ENCODE assay signal across 8 cellular contexts in genomic region chr18:62330665-62331064, GRCh38. TPM values are rescaled to one million over a fixed set of nuclear protein-coding genes. Genes with fewer than 3 reads are reported as not detected.
A peak's percentile ranks its signal among the peaks of the same experiment; 100 is the strongest.
DNase-seq lines count a peak whose midpoint lies in the region; ATAC-seq, FAIRE-seq and TF ChIP-seq lines count a peak whose summit lies in the region.
"Not testable (repeated sequence)": the region's sequence is repeated elsewhere in the genome, so short reads cannot be mapped to it uniquely, and the experiment has no call there.
"Had no signal": no experiment of that assay in that cellular context is flagged by ENCODE, and none has a peak within 500 bp of the region (broad histone marks: within the 10 kb centered on the region; RNA-seq: fewer than 3 reads in every experiment).

No MANE protein-coding gene starts in this region.

- peak overlapping the region in 7 of 11 experiments; percentile 76 to 93 (median 89); a peak in 14 of 22 replicates for H3K4me2 ChIP-seq in BLaER1 treated with 17β-estradiol and CSF1 and Interleukin-3, amounts not matched to agents 10 nM and 100 nM
- peak overlapping the region; percentile 89 for H3K4me2 ChIP-seq in PC-3 (ENCODE audit: low read length)
- not testable (repeated sequence) for H3K4me2 ChIP-seq in H1 (ENCODE audit: insufficient read depth in 1 of 2, low read depth in 2 of 2, low read length in 2 of 2)

- H3K14ac ChIP-seq in H1 (ENCODE audit: insufficient read length), result not testable (repeated sequence)

- not testable (repeated sequence) for H2BK5ac ChIP-seq in H1 (ENCODE audit: low read depth, low read length)

- H2BK20ac ChIP-seq in H1 (ENCODE audit: low read length), result not testable (repeated sequence)

- H3K9ac ChIP-seq in BLaER1 treated with 17β-estradiol and CSF1 and Interleukin-3, amounts not matched to agents 10 nM and 100 nM; H1 (replicated peaks in 1 of 4; ENCODE audit: extremely low read depth in 1 of 4, low read depth in 3 of 4, low read length in 3 of 4): not testable (repeated sequence)
- H3K9ac ChIP-seq in PC-3 (ENCODE audit: low read length), result peak overlapping the region; percentile 56

- not testable (repeated sequence) for H4K5ac ChIP-seq in H1 (ENCODE audit: insufficient read length, low read depth, low read length)

- H3K4me1 Mint-ChIP-seq in activated naive CD4-positive, alpha-beta T cell treated with anti-CD3 and anti-CD28 coated beads, Interleukin-2, amount 10 ng/mL, durations not matched to agents 7 days and 5 days, result peaks cover 72% of the 10 kb centered on the region
- peaks cover 17% of the 10 kb centered on the region for H3K4me1 Mint-ChIP-seq in progenitor cell of endocrine pancreas (ENCODE audit: low read depth)

- not testable (repeated sequence) for H3K18ac ChIP-seq in H1 (ENCODE audit: extremely low read depth, low read length)

- TF ChIP-seq POLR2A in H1 (IDR thresholded peaks at IDR 0.05; ENCODE audit: control extremely low read depth in 1 of 2, low read depth in 2 of 2, low read length in 2 of 2), result not testable (repeated sequence)

- not testable (repeated sequence) for H3K23me2 ChIP-seq in H1 (ENCODE audit: low read depth, low read length)

- H3K79me2 ChIP-seq in PC-3 (ENCODE audit: low read length) (peaks cover 90% of the 10 kb centered on the region), H1 (ENCODE audit: control insufficient read depth in 1 of 2, insufficient read depth in 2 of 2, low read length in 2 of 2) (peaks cover 0 to 78% of the 10 kb centered on the region in 2 experiments; a peak in 2 of 4 replicates)

- H3K4ac ChIP-seq in H1 (replicated peaks; ENCODE audit: insufficient read length, low read depth, low read length), result not testable (repeated sequence)

- not testable (repeated sequence) for FAIRE-seq in H1 (lab: Jason Lieb, UNC)

- H2AK5ac ChIP-seq in H1 (ENCODE audit: low read depth, low read length), result not testable (repeated sequence)

- H3K9me3 Mint-ChIP-seq in activated naive CD4-positive, alpha-beta T cell treated with anti-CD3 and anti-CD28 coated beads, Interleukin-2, amount 10 ng/mL, durations not matched to agents 7 days and 5 days; progenitor cell of endocrine pancreas (ENCODE audit: low read depth): not testable (repeated sequence)

- H4K91ac ChIP-seq in H1 (replicated peaks; ENCODE audit: insufficient read length, low read length), result not testable (repeated sequence)

- H3F3A ChIP-seq in PC-3 (ENCODE audit: low read length, unreplicated experiment), result not testable (repeated sequence)

- H3K79me1 ChIP-seq in H1 (ENCODE audit: low read depth, low read length), result not testable (repeated sequence)

- H3K4me1 ChIP-seq in BLaER1 treated with 17β-estradiol and CSF1 and Interleukin-3, amounts not matched to agents 10 nM and 100 nM, result peaks cover 33 to 97% (median 42%) of the 10 kb centered on the region in 10 experiments
- H3K4me1 ChIP-seq in PC-3 (ENCODE audit: insufficient read depth, low read length) (peaks cover 78% of the 10 kb centered on the region), H1 (replicated peaks in 1 of 4; ENCODE audit: control insufficient read depth in 3 of 4, insufficient read depth in 4 of 4, low read length in 3 of 4) (peaks cover 10 to 20% (median 14%) of the 10 kb centered on the region in 4 experiments)

- intact Hi-C loops in PC-3 (cut with micrococcal nuclease), result not testable (repeated sequence)

- H3K27ac ChIP-seq in BLaER1 treated with 17β-estradiol and CSF1 and Interleukin-3, amounts not matched to agents 10 nM and 100 nM, result peak overlapping the region in 1 of 11 experiments; percentile 68; a peak in 1 of 22 replicates
- H3K27ac ChIP-seq in PC-3 (ENCODE audit: low read length) (peak overlapping the region; percentile 85), VCaP (peak overlapping the region; percentile 86)
- not testable (repeated sequence) for H3K27ac ChIP-seq in H1 (ENCODE audit: low read depth, low read length)

- not testable (repeated sequence) for TF ChIP-seq EP300 in H1 (IDR thresholded peaks at IDR 0.05; ENCODE audit: borderline replicate concordance in 1 of 2, low read depth in 2 of 2, low read length in 2 of 2)

- H2BK120ac ChIP-seq in H1 (replicated peaks; ENCODE audit: low read depth, low read length), result not testable (repeated sequence)

- TF ChIP-seq RAD21 in H1 (IDR thresholded peaks at IDR 0.05 in 1 of 2, conservative IDR thresholded peaks at IDR 0.05 in 1 of 2; ENCODE audit: low read depth in 2 of 2, low read length in 2 of 2), result not testable (repeated sequence)

- H3K27me3 ChIP-seq in BLaER1 treated with 17β-estradiol and CSF1 and Interleukin-3, amounts not matched to agents 10 nM and 100 nM, result peaks cover 23 to 71% (median 30%) of the 10 kb centered on the region in 11 experiments
- not testable (repeated sequence) for H3K27me3 ChIP-seq in PC-3 (ENCODE audit: low read length)
- H3K27me3 ChIP-seq in H1 (replicated peaks in 1 of 4; ENCODE audit: control insufficient read depth in 3 of 4, extremely low read depth in 1 of 4, insufficient read depth in 3 of 4, low read length in 3 of 4), result peaks cover 0 to 18% (median 11%) of the 10 kb centered on the region in 4 experiments

- 88% methylated on average over 8 of the region's 8 CpGs; no CpG with 5 or more reads in 1 of the 2 experiments for WGBS in H1 (ENCODE audit: extremely low coverage in 1 of 2, insufficient coverage in 1 of 2, insufficient read length in 1 of 2, insufficient replicate concordance in 2 of 2, low coverage in 1 of 2, low lambda C conversion rate in 2 of 2, missing lambda C conversion rate in 1 of 2), 2 experiments

- peaks cover 0 to 12% (median 0%) of the 10 kb centered on the region in 11 experiments; a peak in 3 of 22 replicates for H4K20me1 ChIP-seq in BLaER1 treated with 17β-estradiol and CSF1 and Interleukin-3, amounts not matched to agents 10 nM and 100 nM
- peaks cover 14% of the 10 kb centered on the region; the same call in 1 of the 2 replicates for H4K20me1 ChIP-seq in PC-3 (ENCODE audit: low read length)
- H4K20me1 ChIP-seq in H1 (replicated peaks in 1 of 2; ENCODE audit: control insufficient read depth in 1 of 2, insufficient read depth in 2 of 2, low read length in 2 of 2), result not testable (repeated sequence)

- H4K8ac ChIP-seq in H1 (ENCODE audit: extremely low read depth, insufficient read depth, low read length), result not testable (repeated sequence)

- TF ChIP-seq CTCF in PC-3 (conservative IDR thresholded peaks at IDR 0.05; ENCODE audit: low read depth, low read length); VCaP (conservative IDR thresholded peaks at IDR 0.05); H1 (IDR thresholded peaks at IDR 0.05; ENCODE audit: control extremely low read depth in 1 of 3, insufficient read depth in 1 of 3, low read depth in 1 of 3, low read length in 3 of 3); progenitor cell of endocrine pancreas (IDR thresholded peaks at IDR 0.05; ENCODE audit: unreplicated experiment): not testable (repeated sequence)

- H3K27me3 Mint-ChIP-seq in activated naive CD4-positive, alpha-beta T cell treated with anti-CD3 and anti-CD28 coated beads, Interleukin-2, amount 10 ng/mL, durations not matched to agents 7 days and 5 days, result peaks cover 28% of the 10 kb centered on the region
- H3K27me3 Mint-ChIP-seq in progenitor cell of endocrine pancreas, result peaks cover 51% of the 10 kb centered on the region

- H3K9me2 ChIP-seq in PC-3 (replicated peaks; ENCODE audit: low read length), result not testable (repeated sequence)

- H2BK15ac ChIP-seq in H1 (ENCODE audit: low read length), result not testable (repeated sequence)

- ATAC-seq in PC-3, result not testable (repeated sequence)

- POLR2A ChIA-PET in PC-3 (lab: Charles Lee; ENCODE audit: unreplicated experiment), result not testable (repeated sequence)
- POLR2A ChIA-PET in H1 (lab: Charles Lee; ENCODE audit: partially characterized antibody), result interaction anchor here (1.2 to 2.8 kb wide), 2 partner anchors 9 to 38 kb away, joined by 3 to 13 read pairs; no protein-coding TSS in a partner anchor

- H2AFZ ChIP-seq in PC-3 (ENCODE audit: low read length); H1 (ENCODE audit: low read length): not testable (repeated sequence)

- H3K9me3 ChIP-seq in BLaER1 treated with 17β-estradiol and CSF1 and Interleukin-3, amounts not matched to agents 10 nM and 100 nM (replicated peaks in 1 of 11); PC-3 (ENCODE audit: low read length); H1 (ENCODE audit: insufficient read depth in 2 of 2, low read depth in 1 of 2, low read length in 1 of 2): not testable (repeated sequence)

- peak overlapping the region; percentile 73 for H3K4me3 Mint-ChIP-seq in activated naive CD4-positive, alpha-beta T cell treated with anti-CD3 and anti-CD28 coated beads, Interleukin-2, amount 10 ng/mL, durations not matched to agents 7 days and 5 days
- not testable (repeated sequence) for H3K4me3 Mint-ChIP-seq in progenitor cell of endocrine pancreas (ENCODE audit: low read depth)

- CTCF ChIA-PET in PC-3 (lab: Charles Lee) (interaction anchor here (0.5 to 1.7 kb wide), 2 partner anchors 64 to 69 kb away, joined by 3 to 7 read pairs; no protein-coding TSS in a partner anchor), H1 (lab: Charles Lee; ENCODE audit: partially characterized antibody) (interaction anchor here (1.2 to 2.8 kb wide), 3 partner anchors 20 to 95 kb away, joined by 3 to 7 read pairs (median 3); no protein-coding TSS in a partner anchor)
- CTCF ChIA-PET in activated naive CD4-positive, alpha-beta T cell treated with anti-CD3 and anti-CD28 coated beads, Interleukin-2, amount 10 ng/mL, durations not matched to agents 7 days and 5 days (lab: Charles Lee), result not testable (repeated sequence)

- H3K36me3 Mint-ChIP-seq in activated naive CD4-positive, alpha-beta T cell treated with anti-CD3 and anti-CD28 coated beads, Interleukin-2, amount 10 ng/mL, durations not matched to agents 7 days and 5 days, result peaks cover 18% of the 10 kb centered on the region
- not testable (repeated sequence) for H3K36me3 Mint-ChIP-seq in progenitor cell of endocrine pancreas (ENCODE audit: insufficient read depth)

- H3K23ac ChIP-seq in H1 (ENCODE audit: insufficient read length), result not testable (repeated sequence)

- DNase-seq in PC-3; activated naive CD4-positive, alpha-beta T cell treated with anti-CD3 and anti-CD28 coated beads, Interleukin-2, amount 10 ng/mL, durations not matched to agents 7 days and 5 days; H1 (ENCODE audit: low read depth in 1 of 2, low spot score in 2 of 2); progenitor cell of endocrine pancreas (ENCODE audit: low spot score, unreplicated experiment): not testable (repeated sequence)
- peak; percentile 9 for DNase-seq in islet precursor cell

- not testable (repeated sequence) for H3K4me3 ChIP-seq in BLaER1 treated with 17β-estradiol and CSF1 and Interleukin-3, amounts not matched to agents 10 nM and 100 nM; H1 (ENCODE audit: extremely low read depth in 1 of 4, insufficient read depth in 2 of 4, low read depth in 3 of 4, low read length in 4 of 4)
- H3K4me3 ChIP-seq in PC-3 (ENCODE audit: low read length), result peak overlapping the region; percentile 40; the same call in 1 of the 2 replicates

- 0 out of 2 replicates have a peak overlapping the region, but pooled peaks have one; percentile 30 for H2BK12ac ChIP-seq in H1 (ENCODE audit: low read depth, low read length)

- H3K56ac ChIP-seq in H1 (replicated peaks; ENCODE audit: insufficient read length, low read depth, low read length), result not testable (repeated sequence)

- H3K27ac Mint-ChIP-seq in activated naive CD4-positive, alpha-beta T cell treated with anti-CD3 and anti-CD28 coated beads, Interleukin-2, amount 10 ng/mL, durations not matched to agents 7 days and 5 days, result peak overlapping the region; percentile 71
- H3K27ac Mint-ChIP-seq in progenitor cell of endocrine pancreas, result peak overlapping the region; percentile 19

- not testable (repeated sequence) for BruUV-seq in PC-3 (replicated peaks; lab: Mats Ljungman, UMichigan)

- H3K36me3 ChIP-seq in BLaER1 treated with 17β-estradiol and CSF1 and Interleukin-3, amounts not matched to agents 10 nM and 100 nM; PC-3 (ENCODE audit: low read depth, low read length); H1 (ENCODE audit: control insufficient read depth in 2 of 4, insufficient read depth in 4 of 4, low read length in 3 of 4): not testable (repeated sequence)

RNA-seq across cellular contexts. Expression of gene TNFRSF11A, which starts 5.6 kb away (rescaled TPM):
- total RNA-seq in PC-3 (2014; rRNA removed), result 25.9 and 26.5 TPM in 2 replicates
- total RNA-seq in H1 (2021; fragmentation: NEBNext Ultra II Directional; extraction: Animal tissue kit (Norgen Biotek cat#: 25700)), result 10.6 and 11.1 TPM in 2 replicates
- polyA plus RNA-seq in H1 (2011; rRNA removed), result 8.1 and 8.7 TPM in 2 replicates
- 7.4 TPM for polyA plus RNA-seq in H1 (2011; cell fraction: cytosol; rRNA removed)
- polyA plus RNA-seq in H1 (2011; cell fraction: nucleus; rRNA removed), result 16.5 TPM
- polyA plus RNA-seq in H1 (2012, experiment 1 of 2), result 6.6 to 12.8 TPM (median 10.3 TPM) in 4 replicates
- 3.3 TPM for polyA plus RNA-seq in H1 (2012, experiment 2 of 2)
- polyA plus RNA-seq in H1 (2013, experiment 1 of 2), result 5.3 TPM
- 5.4 TPM for polyA plus RNA-seq in H1 (2013, experiment 2 of 2)
- polyA minus RNA-seq in H1 (2011; rRNA and poly(A)+ RNA removed), result 10.9 and 14.6 TPM in 2 replicates
- polyA minus RNA-seq in H1 (2011; cell fraction: cytosol; rRNA and poly(A)+ RNA removed), result 6.7 TPM
- polyA minus RNA-seq in H1 (2011; cell fraction: nucleus; rRNA and poly(A)+ RNA removed), result 20.2 TPM
- 0.43 and 0.64 TPM in 2 replicates for total RNA-seq in progenitor cell of endocrine pancreas
- polyA plus RNA-seq: IgD-negative memory B cell had no signal
